ENCODE assay signal across 1 cellular context in the genomic region with DNA sequence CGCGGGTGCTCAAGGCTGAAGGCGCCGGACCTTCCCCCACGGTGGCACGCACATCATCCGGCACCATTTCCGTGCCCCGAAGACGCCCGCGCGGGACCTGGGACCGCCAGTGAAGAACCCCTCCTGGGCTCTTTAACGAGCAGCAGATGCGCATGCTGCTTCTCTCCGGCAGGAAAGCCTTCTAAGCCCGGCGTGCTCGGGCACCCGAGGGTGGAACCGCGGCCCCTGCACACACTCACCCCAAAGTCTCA.
TF ChIP-seq lines count a peak whose summit lies in the region.

No MANE protein-coding gene starts in this region.

TF ChIP-seq in HepG2, 621 proteins besides CTCF, POLR2A, EP300 and RAD21 (continued from another document and continues in another):
- TF ChIP-seq, protein P1, sequence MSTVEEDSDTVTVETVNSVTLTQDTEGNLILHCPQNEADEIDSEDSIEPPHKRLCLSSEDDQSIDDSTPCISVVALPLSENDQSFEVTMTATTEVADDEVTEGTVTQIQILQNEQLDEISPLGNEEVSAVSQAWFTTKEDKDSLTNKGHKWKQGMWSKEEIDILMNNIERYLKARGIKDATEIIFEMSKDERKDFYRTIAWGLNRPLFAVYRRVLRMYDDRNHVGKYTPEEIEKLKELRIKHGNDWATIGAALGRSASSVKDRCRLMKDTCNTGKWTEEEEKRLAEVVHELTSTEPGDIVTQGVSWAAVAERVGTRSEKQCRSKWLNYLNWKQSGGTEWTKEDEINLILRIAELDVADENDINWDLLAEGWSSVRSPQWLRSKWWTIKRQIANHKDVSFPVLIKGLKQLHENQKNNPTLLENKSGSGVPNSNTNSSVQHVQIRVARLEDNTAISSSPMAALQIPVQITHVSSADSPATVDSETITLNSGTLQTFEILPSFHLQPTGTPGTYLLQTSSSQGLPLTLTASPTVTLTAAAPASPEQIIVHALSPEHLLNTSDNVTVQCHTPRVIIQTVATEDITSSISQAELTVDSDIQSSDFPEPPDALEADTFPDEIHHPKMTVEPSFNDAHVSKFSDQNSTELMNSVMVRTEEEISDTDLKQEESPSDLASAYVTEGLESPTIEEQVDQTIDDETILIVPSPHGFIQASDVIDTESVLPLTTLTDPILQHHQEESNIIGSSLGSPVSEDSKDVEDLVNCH (CRISPR knock-in tag; IDR thresholded peaks at IDR 0.05), result no peak
- TF ChIP-seq HOXA3 (CRISPR knock-in tag; IDR thresholded peaks at IDR 0.05) (no peak), ELF3 (CRISPR knock-in tag; IDR thresholded peaks at IDR 0.05) (no peak), ZNF335 (CRISPR knock-in tag; IDR thresholded peaks at IDR 0.05) (no peak), TBL1XR1 (IDR thresholded peaks at IDR 0.05; ENCODE audit: borderline replicate concordance, low read length, partially characterized antibody) (no peak), ZNF782 (CRISPR knock-in tag; IDR thresholded peaks at IDR 0.05; ENCODE audit: borderline replicate concordance) (no peak), KMT2A (CRISPR knock-in tag; IDR thresholded peaks at IDR 0.05) (0 out of 2 replicates have a peak, but pooled peaks have one; percentile 33), FOXC1 (CRISPR knock-in tag; IDR thresholded peaks at IDR 0.05; ENCODE audit: borderline replicate concordance) (no peak; the same call in 1 of the 2 replicates), ZNF703 (CRISPR knock-in tag; IDR thresholded peaks at IDR 0.05; ENCODE audit: borderline replicate concordance) (peak; percentile 85; the same call in 1 of the 2 replicates), ZNF138 (CRISPR knock-in tag; IDR thresholded peaks at IDR 0.05; ENCODE audit: low read depth) (peak; percentile 8; the same call in 1 of the 2 replicates), MATR3 (CRISPR knock-in tag; IDR thresholded peaks at IDR 0.05) (no peak), ZNF430 (CRISPR knock-in tag; IDR thresholded peaks at IDR 0.05) (no peak), EED (CRISPR knock-in tag; IDR thresholded peaks at IDR 0.05) (no peak), ZNF577 (CRISPR knock-in tag; IDR thresholded peaks at IDR 0.05; ENCODE audit: borderline replicate concordance, low read depth) (peak; percentile 47; the same call in 1 of the 2 replicates), POGZ (CRISPR knock-in tag; IDR thresholded peaks at IDR 0.05) (no peak; the same call in 1 of the 2 replicates), PLRG1 (conservative IDR thresholded peaks at IDR 0.05) (no peak), ZNF724P (CRISPR knock-in tag; IDR thresholded peaks at IDR 0.05; ENCODE audit: borderline replicate concordance) (no peak), NFE2L2 (IDR thresholded peaks at IDR 0.05; ENCODE audit: low read length) (no peak), ZFAT (CRISPR knock-in tag; conservative IDR thresholded peaks at IDR 0.05) (no peak)
- TF ChIP-seq, protein P2, sequence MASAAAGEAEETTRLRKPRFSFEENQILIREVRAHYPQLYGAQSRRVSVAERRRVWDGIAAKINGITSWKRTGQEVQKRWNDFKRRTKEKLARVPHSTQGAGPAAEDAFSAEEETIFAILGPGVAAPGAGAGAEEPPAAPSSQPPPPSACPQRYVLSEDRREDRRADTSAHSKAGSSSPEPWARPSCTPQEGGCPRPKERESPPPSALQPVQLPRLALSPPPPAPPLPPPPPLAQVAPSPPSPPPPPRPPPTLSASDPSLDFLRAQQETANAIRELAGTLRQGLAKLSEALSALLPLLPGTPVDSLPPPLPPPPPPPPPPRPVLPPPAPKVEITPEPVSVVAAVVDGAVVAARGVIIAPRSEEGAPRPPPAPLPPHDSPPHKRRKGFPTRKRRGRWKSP (CRISPR knock-in tag; IDR thresholded peaks at IDR 0.05), result no peak
- TF ChIP-seq, protein P3, sequence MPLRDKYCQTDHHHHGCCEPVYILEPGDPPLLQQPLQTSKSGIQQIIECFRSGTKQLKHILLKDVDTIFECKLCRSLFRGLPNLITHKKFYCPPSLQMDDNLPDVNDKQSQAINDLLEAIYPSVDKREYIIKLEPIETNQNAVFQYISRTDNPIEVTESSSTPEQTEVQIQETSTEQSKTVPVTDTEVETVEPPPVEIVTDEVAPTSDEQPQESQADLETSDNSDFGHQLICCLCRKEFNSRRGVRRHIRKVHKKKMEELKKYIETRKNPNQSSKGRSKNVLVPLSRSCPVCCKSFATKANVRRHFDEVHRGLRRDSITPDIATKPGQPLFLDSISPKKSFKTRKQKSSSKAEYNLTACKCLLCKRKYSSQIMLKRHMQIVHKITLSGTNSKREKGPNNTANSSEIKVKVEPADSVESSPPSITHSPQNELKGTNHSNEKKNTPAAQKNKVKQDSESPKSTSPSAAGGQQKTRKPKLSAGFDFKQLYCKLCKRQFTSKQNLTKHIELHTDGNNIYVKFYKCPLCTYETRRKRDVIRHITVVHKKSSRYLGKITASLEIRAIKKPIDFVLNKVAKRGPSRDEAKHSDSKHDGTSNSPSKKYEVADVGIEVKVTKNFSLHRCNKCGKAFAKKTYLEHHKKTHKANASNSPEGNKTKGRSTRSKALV (CRISPR knock-in tag; IDR thresholded peaks at IDR 0.05), result no peak
- TF ChIP-seq, protein P4, sequence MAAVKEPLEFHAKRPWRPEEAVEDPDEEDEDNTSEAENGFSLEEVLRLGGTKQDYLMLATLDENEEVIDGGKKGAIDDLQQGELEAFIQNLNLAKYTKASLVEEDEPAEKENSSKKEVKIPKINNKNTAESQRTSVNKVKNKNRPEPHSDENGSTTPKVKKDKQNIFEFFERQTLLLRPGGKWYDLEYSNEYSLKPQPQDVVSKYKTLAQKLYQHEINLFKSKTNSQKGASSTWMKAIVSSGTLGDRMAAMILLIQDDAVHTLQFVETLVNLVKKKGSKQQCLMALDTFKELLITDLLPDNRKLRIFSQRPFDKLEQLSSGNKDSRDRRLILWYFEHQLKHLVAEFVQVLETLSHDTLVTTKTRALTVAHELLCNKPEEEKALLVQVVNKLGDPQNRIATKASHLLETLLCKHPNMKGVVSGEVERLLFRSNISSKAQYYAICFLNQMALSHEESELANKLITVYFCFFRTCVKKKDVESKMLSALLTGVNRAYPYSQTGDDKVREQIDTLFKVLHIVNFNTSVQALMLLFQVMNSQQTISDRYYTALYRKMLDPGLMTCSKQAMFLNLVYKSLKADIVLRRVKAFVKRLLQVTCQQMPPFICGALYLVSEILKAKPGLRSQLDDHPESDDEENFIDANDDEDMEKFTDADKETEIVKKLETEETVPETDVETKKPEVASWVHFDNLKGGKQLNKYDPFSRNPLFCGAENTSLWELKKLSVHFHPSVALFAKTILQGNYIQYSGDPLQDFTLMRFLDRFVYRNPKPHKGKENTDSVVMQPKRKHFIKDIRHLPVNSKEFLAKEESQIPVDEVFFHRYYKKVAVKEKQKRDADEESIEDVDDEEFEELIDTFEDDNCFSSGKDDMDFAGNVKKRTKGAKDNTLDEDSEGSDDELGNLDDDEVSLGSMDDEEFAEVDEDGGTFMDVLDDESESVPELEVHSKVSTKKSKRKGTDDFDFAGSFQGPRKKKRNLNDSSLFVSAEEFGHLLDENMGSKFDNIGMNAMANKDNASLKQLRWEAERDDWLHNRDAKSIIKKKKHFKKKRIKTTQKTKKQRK (IDR thresholded peaks at IDR 0.05; ENCODE audit: low read length), result no peak
- TF ChIP-seq, protein P5, sequence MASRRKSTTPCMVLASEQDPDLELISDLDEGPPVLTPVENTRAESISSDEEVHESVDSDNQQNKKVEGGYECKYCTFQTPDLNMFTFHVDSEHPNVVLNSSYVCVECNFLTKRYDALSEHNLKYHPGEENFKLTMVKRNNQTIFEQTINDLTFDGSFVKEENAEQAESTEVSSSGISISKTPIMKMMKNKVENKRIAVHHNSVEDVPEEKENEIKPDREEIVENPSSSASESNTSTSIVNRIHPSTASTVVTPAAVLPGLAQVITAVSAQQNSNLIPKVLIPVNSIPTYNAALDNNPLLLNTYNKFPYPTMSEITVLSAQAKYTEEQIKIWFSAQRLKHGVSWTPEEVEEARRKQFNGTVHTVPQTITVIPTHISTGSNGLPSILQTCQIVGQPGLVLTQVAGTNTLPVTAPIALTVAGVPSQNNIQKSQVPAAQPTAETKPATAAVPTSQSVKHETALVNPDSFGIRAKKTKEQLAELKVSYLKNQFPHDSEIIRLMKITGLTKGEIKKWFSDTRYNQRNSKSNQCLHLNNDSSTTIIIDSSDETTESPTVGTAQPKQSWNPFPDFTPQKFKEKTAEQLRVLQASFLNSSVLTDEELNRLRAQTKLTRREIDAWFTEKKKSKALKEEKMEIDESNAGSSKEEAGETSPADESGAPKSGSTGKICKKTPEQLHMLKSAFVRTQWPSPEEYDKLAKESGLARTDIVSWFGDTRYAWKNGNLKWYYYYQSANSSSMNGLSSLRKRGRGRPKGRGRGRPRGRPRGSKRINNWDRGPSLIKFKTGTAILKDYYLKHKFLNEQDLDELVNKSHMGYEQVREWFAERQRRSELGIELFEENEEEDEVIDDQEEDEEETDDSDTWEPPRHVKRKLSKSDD (CRISPR knock-in tag; IDR thresholded peaks at IDR 0.05; ENCODE audit: low read depth), result no peak
- TF ChIP-seq, protein P6, sequence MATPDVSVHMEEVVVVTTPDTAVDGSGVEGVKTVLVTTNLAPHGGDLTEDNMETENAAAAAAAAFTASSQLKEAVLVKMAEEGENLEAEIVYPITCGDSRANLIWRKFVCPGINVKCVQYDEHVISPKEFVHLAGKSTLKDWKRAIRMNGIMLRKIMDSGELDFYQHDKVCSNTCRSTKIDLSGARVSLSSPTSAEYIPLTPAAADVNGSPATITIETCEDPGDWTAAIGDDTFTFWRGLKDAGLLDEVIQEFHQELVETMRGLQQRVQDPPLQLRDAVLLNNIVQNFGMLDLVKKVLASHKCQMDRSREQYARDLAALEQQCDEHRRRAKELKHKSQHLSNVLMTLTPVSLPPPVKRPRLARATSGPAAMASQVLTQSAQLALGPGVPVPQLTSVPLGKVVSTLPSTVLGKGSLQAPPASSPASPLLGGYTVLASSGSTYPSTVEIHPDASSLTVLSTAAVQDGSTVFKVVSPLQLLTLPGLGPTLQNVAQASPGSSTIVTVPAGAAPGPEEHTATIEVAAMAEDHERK (CRISPR knock-in tag; IDR thresholded peaks at IDR 0.05; ENCODE audit: low read depth), result no peak
- TF ChIP-seq, protein P7, sequence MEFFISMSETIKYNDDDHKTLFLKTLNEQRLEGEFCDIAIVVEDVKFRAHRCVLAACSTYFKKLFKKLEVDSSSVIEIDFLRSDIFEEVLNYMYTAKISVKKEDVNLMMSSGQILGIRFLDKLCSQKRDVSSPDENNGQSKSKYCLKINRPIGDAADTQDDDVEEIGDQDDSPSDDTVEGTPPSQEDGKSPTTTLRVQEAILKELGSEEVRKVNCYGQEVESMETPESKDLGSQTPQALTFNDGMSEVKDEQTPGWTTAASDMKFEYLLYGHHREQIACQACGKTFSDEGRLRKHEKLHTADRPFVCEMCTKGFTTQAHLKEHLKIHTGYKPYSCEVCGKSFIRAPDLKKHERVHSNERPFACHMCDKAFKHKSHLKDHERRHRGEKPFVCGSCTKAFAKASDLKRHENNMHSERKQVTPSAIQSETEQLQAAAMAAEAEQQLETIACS (CRISPR knock-in tag; IDR thresholded peaks at IDR 0.05), result no peak
- TF ChIP-seq, protein P8, sequence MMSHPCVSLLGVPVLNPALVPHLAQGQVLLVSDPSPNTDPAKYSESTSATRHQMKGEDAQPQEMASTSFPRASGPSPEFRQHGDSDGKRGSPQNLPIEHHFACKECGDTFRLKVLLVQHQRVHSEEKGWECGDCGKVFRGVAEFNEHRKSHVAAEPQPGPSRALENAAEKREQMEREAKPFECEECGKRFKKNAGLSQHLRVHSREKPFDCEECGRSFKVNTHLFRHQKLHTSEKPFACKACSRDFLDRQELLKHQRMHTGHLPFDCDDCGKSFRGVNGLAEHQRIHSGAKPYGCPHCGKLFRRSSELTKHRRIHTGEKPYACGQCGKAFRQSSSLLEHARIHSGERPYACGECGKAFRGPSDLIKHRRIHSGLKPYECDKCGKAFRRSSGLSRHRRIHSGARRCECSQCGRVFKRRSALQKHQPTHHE (CRISPR knock-in tag; IDR thresholded peaks at IDR 0.05; ENCODE audit: borderline replicate concordance), result no peak
- TF ChIP-seq, protein P9, sequence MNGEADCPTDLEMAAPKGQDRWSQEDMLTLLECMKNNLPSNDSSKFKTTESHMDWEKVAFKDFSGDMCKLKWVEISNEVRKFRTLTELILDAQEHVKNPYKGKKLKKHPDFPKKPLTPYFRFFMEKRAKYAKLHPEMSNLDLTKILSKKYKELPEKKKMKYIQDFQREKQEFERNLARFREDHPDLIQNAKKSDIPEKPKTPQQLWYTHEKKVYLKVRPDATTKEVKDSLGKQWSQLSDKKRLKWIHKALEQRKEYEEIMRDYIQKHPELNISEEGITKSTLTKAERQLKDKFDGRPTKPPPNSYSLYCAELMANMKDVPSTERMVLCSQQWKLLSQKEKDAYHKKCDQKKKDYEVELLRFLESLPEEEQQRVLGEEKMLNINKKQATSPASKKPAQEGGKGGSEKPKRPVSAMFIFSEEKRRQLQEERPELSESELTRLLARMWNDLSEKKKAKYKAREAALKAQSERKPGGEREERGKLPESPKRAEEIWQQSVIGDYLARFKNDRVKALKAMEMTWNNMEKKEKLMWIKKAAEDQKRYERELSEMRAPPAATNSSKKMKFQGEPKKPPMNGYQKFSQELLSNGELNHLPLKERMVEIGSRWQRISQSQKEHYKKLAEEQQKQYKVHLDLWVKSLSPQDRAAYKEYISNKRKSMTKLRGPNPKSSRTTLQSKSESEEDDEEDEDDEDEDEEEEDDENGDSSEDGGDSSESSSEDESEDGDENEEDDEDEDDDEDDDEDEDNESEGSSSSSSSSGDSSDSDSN (CRISPR knock-in tag; IDR thresholded peaks at IDR 0.05), result peak; percentile 80
- TF ChIP-seq, protein P10, sequence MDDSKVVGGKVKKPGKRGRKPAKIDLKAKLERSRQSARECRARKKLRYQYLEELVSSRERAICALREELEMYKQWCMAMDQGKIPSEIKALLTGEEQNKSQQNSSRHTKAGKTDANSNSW (CRISPR knock-in tag; IDR thresholded peaks at IDR 0.05; ENCODE audit: borderline replicate concordance), result no peak
- TF ChIP-seq, protein P11, sequence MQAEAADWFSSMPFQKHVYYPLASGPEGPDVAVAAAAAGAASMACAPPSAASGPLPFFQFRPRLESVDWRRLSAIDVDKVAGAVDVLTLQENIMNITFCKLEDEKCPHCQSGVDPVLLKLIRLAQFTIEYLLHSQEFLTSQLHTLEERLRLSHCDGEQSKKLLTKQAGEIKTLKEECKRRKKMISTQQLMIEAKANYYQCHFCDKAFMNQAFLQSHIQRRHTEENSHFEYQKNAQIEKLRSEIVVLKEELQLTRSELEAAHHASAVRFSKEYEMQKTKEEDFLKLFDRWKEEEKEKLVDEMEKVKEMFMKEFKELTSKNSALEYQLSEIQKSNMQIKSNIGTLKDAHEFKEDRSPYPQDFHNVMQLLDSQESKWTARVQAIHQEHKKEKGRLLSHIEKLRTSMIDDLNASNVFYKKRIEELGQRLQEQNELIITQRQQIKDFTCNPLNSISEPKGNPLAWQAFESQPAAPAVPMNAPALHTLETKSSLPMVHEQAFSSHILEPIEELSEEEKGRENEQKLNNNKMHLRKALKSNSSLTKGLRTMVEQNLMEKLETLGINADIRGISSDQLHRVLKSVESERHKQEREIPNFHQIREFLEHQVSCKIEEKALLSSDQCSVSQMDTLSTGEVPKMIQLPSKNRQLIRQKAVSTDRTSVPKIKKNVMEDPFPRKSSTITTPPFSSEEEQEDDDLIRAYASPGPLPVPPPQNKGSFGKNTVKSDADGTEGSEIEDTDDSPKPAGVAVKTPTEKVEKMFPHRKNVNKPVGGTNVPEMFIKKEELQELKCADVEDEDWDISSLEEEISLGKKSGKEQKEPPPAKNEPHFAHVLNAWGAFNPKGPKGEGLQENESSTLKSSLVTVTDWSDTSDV (CRISPR knock-in tag; IDR thresholded peaks at IDR 0.05), result 0 out of 2 replicates have a peak, but pooled peaks have one; percentile 22
- TF ChIP-seq, protein P12, sequence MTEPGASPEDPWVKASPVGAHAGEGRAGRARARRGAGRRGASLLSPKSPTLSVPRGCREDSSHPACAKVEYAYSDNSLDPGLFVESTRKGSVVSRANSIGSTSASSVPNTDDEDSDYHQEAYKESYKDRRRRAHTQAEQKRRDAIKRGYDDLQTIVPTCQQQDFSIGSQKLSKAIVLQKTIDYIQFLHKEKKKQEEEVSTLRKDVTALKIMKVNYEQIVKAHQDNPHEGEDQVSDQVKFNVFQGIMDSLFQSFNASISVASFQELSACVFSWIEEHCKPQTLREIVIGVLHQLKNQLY (CRISPR knock-in tag; IDR thresholded peaks at IDR 0.05), result no peak
